Comparison of ENCODE assay signal across 12 cellular contexts in the genomic region with DNA sequence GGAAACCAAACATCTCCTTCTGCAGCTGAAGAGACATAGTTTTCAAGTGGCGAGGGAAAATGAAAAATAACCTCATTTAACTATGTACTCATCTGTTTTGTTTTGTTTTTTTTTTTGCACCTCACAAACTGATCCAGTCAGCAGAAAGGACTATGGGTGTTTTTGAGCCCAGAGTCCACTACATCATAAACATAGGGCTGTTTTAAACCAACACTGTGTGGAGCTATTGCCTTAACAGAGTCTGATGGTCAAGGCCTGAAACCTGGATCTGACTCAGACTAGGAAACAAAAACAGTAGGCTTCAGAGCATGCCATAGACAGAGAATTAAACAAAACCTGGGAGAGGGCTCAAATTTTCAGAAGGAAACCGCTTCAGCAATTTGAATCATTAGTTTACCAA.
DNase-seq lines count a peak whose midpoint lies in the region; ATAC-seq, FAIRE-seq and TF ChIP-seq lines count a peak whose summit lies in the region.
"Had no signal": no experiment of that assay in that cellular context is flagged by ENCODE, and none has a peak within 500 bp of the region (broad histone marks: within the 10 kb centered on the region; RNA-seq: fewer than 3 reads in every experiment).

No MANE protein-coding gene starts in this region.

- H3K4me2 ChIP-seq in GM23248 (ENCODE audit: unreplicated experiment) (no peak overlapping the region), HepG2 (ENCODE audit: low read depth, low read length) (no peak overlapping the region)

- no peaks in the 10 kb centered on the region for H3K9me2 ChIP-seq in GM23248 (ENCODE audit: insufficient read depth)

- no peak for DNase-seq in GM10266 (ENCODE audit: extremely low spot score)
- peak; percentile 38 for DNase-seq in GM23248
- peak; percentile 1 for DNase-seq in HepG2 (ENCODE audit: low spot score)
- DNase-seq in 8988T: no peak
- DNase-seq in HEK293T (ENCODE audit: extremely low spot score): no peak
- DNase-seq in NCI-H748 (lab: John Stamatoyannopoulos, UW; ENCODE audit: unreplicated experiment): no peak
- DNase-seq in mesothelial cell of epicardium (ENCODE audit: low spot score in 2 of 2, unreplicated experiment in 2 of 2): no peak
- DNase-seq: effector CD8-positive, alpha-beta T cell; upper lobe of left lung had no signal

- H3K4me1 ChIP-seq in GM23248 (ENCODE audit: insufficient read depth) (peaks cover 4% of the 10 kb centered on the region; the same call in 1 of the 2 replicates), HepG2 (ENCODE audit: insufficient read depth, low read length) (no peaks in the 10 kb centered on the region)
- H3K4me1 ChIP-seq: upper lobe of left lung had no signal

- H3K9me3 ChIP-seq in GM23248 (ENCODE audit: low read depth): no peaks in the 10 kb centered on the region
- H3K9me3 ChIP-seq in HepG2 (ENCODE audit: low read length): no peaks in the 10 kb centered on the region
- H3K9me3 ChIP-seq: neutrophil, upper lobe of left lung had no signal

- no peak for FAIRE-seq in HepG2 (lab: Jason Lieb, UNC)
- FAIRE-seq: TTC549 had no signal

- 42 to 53% methylated on average over 2 of the region's 2 CpGs for WGBS in GM23248 (ENCODE audit: low coverage in 1 of 2, low lambda C conversion rate in 2 of 2, missing lambda C conversion rate in 2 of 2), 2 experiments
- 3% methylated on average over 2 of the region's 2 CpGs for WGBS in HepG2 (ENCODE audit: low lambda C conversion rate)

- in situ Hi-C loops in GM23248 (cut with MboI) (no loop called here), HepG2 (cut with HindIII; ENCODE audit: extremely low pct_ligation_motif_present, low pct_unique_long_range_greater_than_20kb) (loop anchor here (10.0 kb wide), 2 partner anchors 63 to 193 kb away; a partner anchor contains a TSS)

- no peak for TF ChIP-seq EP300 in HepG2 (IDR thresholded peaks at IDR 0.05; ENCODE audit: low read depth in 2 of 2, low read length in 2 of 2)
- no peak for TF ChIP-seq EP300 in HepG2 (CRISPR knock-in tag; IDR thresholded peaks at IDR 0.05; ENCODE audit: borderline replicate concordance)

- H3F3A ChIP-seq in GM23248 (ENCODE audit: insufficient read depth): no peaks in the 10 kb centered on the region

- H3K4me3 Mint-ChIP-seq in mesothelial cell of epicardium: no peak overlapping the region

- no peak overlapping the region for H3K9ac ChIP-seq in GM23248
- H3K9ac ChIP-seq in HepG2 (ENCODE audit: insufficient read depth, low read depth, low read length): no peak overlapping the region

- H3K27me3 Mint-ChIP-seq in mesothelial cell of epicardium (ENCODE audit: low read depth): peaks cover 10% of the 10 kb centered on the region

- H3K4me3 ChIP-seq in GM23248 (no peak overlapping the region), HepG2 (replicated peaks in 1 of 3; ENCODE audit: insufficient read depth in 1 of 3, low read depth in 2 of 3, low read length in 3 of 3) (no peak overlapping the region)
- H3K4me3 ChIP-seq: upper lobe of left lung had no signal

- TF ChIP-seq RAD21 in HepG2 (CRISPR knock-in tag; IDR thresholded peaks at IDR 0.05): no peak

- no peaks in the 10 kb centered on the region for H3K36me3 ChIP-seq in GM23248 (ENCODE audit: low read depth)
- H3K36me3 ChIP-seq in HepG2 (replicated peaks in 1 of 2; ENCODE audit: control insufficient read depth in 1 of 2, insufficient read depth in 2 of 2, low read length in 2 of 2): no peaks in the 10 kb centered on the region
- H3K36me3 ChIP-seq: neutrophil, upper lobe of left lung had no signal

- H4K20me1 ChIP-seq in GM23248 (ENCODE audit: insufficient read depth): no peaks in the 10 kb centered on the region
- H4K20me1 ChIP-seq in HepG2 (ENCODE audit: insufficient read depth, low read length): no peaks in the 10 kb centered on the region

- TF ChIP-seq POLR2A in HepG2 (IDR thresholded peaks at IDR 0.05; ENCODE audit: insufficient read depth in 1 of 2, low read depth in 2 of 2, low read length in 2 of 2): no peak

- POLR2A ChIA-PET in HepG2 (lab: Yijun Ruan, JAX): no interaction called here
- POLR2A ChIA-PET in HEK293T (lab: Yijun Ruan, JAX): no interaction called here

- H3K9me3 Mint-ChIP-seq in mesothelial cell of epicardium: no peaks in the 10 kb centered on the region

- intact Hi-C loops in HepG2 (cut with micrococcal nuclease; ENCODE audit: unreplicated experiment): no loop called here

- H3K4me1 Mint-ChIP-seq in mesothelial cell of epicardium: peaks cover 4% of the 10 kb centered on the region

- BruUV-seq in HepG2 (replicated peaks; lab: Mats Ljungman, UMichigan): no TSS peak

- no peaks in the 10 kb centered on the region for H3K79me2 ChIP-seq in GM23248 (ENCODE audit: insufficient read depth)
- H3K79me2 ChIP-seq in HepG2 (ENCODE audit: insufficient read depth, low read length): no peaks in the 10 kb centered on the region

- TF ChIP-seq CTCF in GM10266 (IDR thresholded peaks at IDR 0.05; ENCODE audit: control insufficient read depth, insufficient read depth, low read depth, missing control alignments) (peak; percentile 8), HepG2 (CRISPR knock-in tag; IDR thresholded peaks at IDR 0.05) (peak; percentile 51), mesothelial cell of epicardium (IDR thresholded peaks at IDR 0.05; ENCODE audit: unreplicated experiment) (no peak)

- no peak overlapping the region for H3K27ac Mint-ChIP-seq in mesothelial cell of epicardium

- no peaks in the 10 kb centered on the region for H3K36me3 Mint-ChIP-seq in mesothelial cell of epicardium

- no peak overlapping the region for H3K27ac ChIP-seq in GM23248
- no peak overlapping the region for H3K27ac ChIP-seq in HepG2 (ENCODE audit: extremely low read length, insufficient read depth, low read length)
- H3K27ac ChIP-seq: neutrophil, upper lobe of left lung had no signal

- H3K27me3 ChIP-seq in GM23248 (replicated peaks; ENCODE audit: insufficient read depth) (no peaks in the 10 kb centered on the region), HepG2 (ENCODE audit: control insufficient read depth in 1 of 2, insufficient read depth in 2 of 2, low read length in 2 of 2) (no peaks in the 10 kb centered on the region; a peak in 1 of 5 replicates)
- H3K27me3 ChIP-seq: neutrophil, upper lobe of left lung had no signal

- CTCF ChIA-PET in HepG2 (lab: Yijun Ruan, JAX; ENCODE audit: low intra/inter-chr PET ratio, low total read pairs) (no interaction called here), HEK293T (lab: Yijun Ruan, JAX) (interaction anchor here (3.6 kb wide), 1 partner anchor 12 kb away, joined by 25 read pairs; no protein-coding TSS in a partner anchor)

- H2AFZ ChIP-seq in GM23248 (0 out of 2 replicates have a peak overlapping the region, but pooled peaks have one; percentile 35), HepG2 (ENCODE audit: low read length) (no peak overlapping the region)

- ATAC-seq in SK-N-SH treated with all-trans-retinoic acid at 6 μM for 48 hours: peak; percentile 73
- peak; percentile 94 for ATAC-seq in HepG2

TF ChIP-seq in SK-N-SH treated with all-trans-retinoic acid at 6 μM for 48 hours, 23 proteins besides CTCF, POLR2A, EP300 and RAD21:
- TF ChIP-seq SNAI2 (CRISPR knock-in tag; IDR thresholded peaks at IDR 0.05) (no peak), ZNF8 (CRISPR knock-in tag; IDR thresholded peaks at IDR 0.05) (no peak), ARNTL (CRISPR knock-in tag; IDR thresholded peaks at IDR 0.05; ENCODE audit: borderline replicate concordance, low read depth) (no peak), GLIS3 (CRISPR knock-in tag; IDR thresholded peaks at IDR 0.05) (no peak), ZFP30 (CRISPR knock-in tag; IDR thresholded peaks at IDR 0.05) (no peak), ZFP3 (CRISPR knock-in tag; IDR thresholded peaks at IDR 0.05) (no peak)

TF ChIP-seq in HepG2, 621 proteins besides CTCF, POLR2A, EP300 and RAD21:
- peak; percentile 67 for TF ChIP-seq MAFF (IDR thresholded peaks at IDR 0.05; ENCODE audit: low read depth, low read length)
- TF ChIP-seq ESRRA (CRISPR knock-in tag; IDR thresholded peaks at IDR 0.05; ENCODE audit: low read depth): no peak
- TF ChIP-seq STAG1 (CRISPR knock-in tag; IDR thresholded peaks at IDR 0.05): peak; percentile 50
- peak; percentile 75 to 78 for TF ChIP-seq MAFK (conservative IDR thresholded peaks at IDR 0.05 in 1 of 2, IDR thresholded peaks at IDR 0.05 in 1 of 2; ENCODE audit: low read length in 2 of 2)
- TF ChIP-seq ZNF570 (CRISPR knock-in tag; IDR thresholded peaks at IDR 0.05; ENCODE audit: borderline replicate concordance): no peak

TF ChIP-seq in HEK293T, 16 proteins besides CTCF, POLR2A, EP300 and RAD21:
- TF ChIP-seq L3MBTL2 (conservative IDR thresholded peaks at IDR 0.05) (no peak), SUZ12 (IDR thresholded peaks at IDR 0.05) (no peak), ZNF384 (IDR thresholded peaks at IDR 0.05) (no peak), LEF1 (IDR thresholded peaks at IDR 0.05; ENCODE audit: borderline replicate concordance) (no peak), FOXK2 (IDR thresholded peaks at IDR 0.05) (no peak), ELF4 (IDR thresholded peaks at IDR 0.05) (no peak), ARNT (IDR thresholded peaks at IDR 0.05) (no peak)
- TF ChIP-seq, protein P1, sequence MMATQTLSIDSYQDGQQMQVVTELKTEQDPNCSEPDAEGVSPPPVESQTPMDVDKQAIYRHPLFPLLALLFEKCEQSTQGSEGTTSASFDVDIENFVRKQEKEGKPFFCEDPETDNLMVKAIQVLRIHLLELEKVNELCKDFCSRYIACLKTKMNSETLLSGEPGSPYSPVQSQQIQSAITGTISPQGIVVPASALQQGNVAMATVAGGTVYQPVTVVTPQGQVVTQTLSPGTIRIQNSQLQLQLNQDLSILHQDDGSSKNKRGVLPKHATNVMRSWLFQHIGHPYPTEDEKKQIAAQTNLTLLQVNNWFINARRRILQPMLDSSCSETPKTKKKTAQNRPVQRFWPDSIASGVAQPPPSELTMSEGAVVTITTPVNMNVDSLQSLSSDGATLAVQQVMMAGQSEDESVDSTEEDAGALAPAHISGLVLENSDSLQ (IDR thresholded peaks at IDR 0.05): no peak

Comparison
In these comparisons a context has a peak if more than half of its experiments do, and no peak if none do; other contexts are left out.
1. DNase-seq: peak in GM23248 (single experiment) and HepG2 (single experiment); none in GM10266 (single experiment), 8988T (single experiment), HEK293T (single experiment), NCI-H748 (single experiment) and mesothelial cell of epicardium (0 of 2).